Comparison of ENCODE assay signal across 17 cellular contexts in genomic region chrX:13570245-13570573, GRCh38. TPM values are rescaled to one million over a fixed set of nuclear protein-coding genes. Genes with fewer than 3 reads are reported as not detected.
A peak's percentile ranks its signal among the peaks of the same experiment; 100 is the strongest.
DNase-seq lines count a peak whose midpoint lies in the region; ATAC-seq and TF ChIP-seq lines count a peak whose summit lies in the region.
"Had no signal": no experiment of that assay in that cellular context is flagged by ENCODE, and none has a peak within 500 bp of the region (broad histone marks: within the 10 kb centered on the region; RNA-seq: fewer than 3 reads in every experiment).

No MANE protein-coding gene starts in this region.

- no peaks in the 10 kb centered on the region for H3K4me1 ChIP-seq in CD8-positive, alpha-beta T cell (ENCODE audit: insufficient read depth, low read length)
- H3K4me1 ChIP-seq: right lobe of liver had no signal

- H3K4me1 Mint-ChIP-seq in CD8-positive, alpha-beta T cell (ENCODE audit: low read depth): peaks cover 6% of the 10 kb centered on the region
- peaks cover 0 to 2% of the 10 kb centered on the region in 2 donors for H3K4me1 Mint-ChIP-seq in effector memory CD8-positive, alpha-beta T cell (ENCODE audit: low read depth in 2 of 2)
- peaks cover 0 to 6% of the 10 kb centered on the region in 2 donors for H3K4me1 Mint-ChIP-seq in natural killer cell treated with Interleukin-12 subunit alpha and Interleukin-12 subunit beta and Interleukin-15 and Interleukin-18, amount 100 ng/mL, for 72 hours (ENCODE audit: low read depth in 2 of 2)
- no peaks in the 10 kb centered on the region for H3K4me1 Mint-ChIP-seq in Calu3 (ENCODE audit: low read depth, unreplicated experiment)

- intact Hi-C loops in CD8-positive, alpha-beta T cell (cut with DNase I, micrococcal nuclease): no loop called here
- intact Hi-C loops in Calu3 (cut with micrococcal nuclease; ENCODE audit: unreplicated experiment): no loop called here

- no peak overlapping the region for H3K27ac ChIP-seq in CD8-positive, alpha-beta T cell (ENCODE audit: low read depth, low read length)
- H3K27ac ChIP-seq: HL-60, right lobe of liver had no signal

- no peak for DNase-seq in CD8-positive, alpha-beta T cell
- no peak for DNase-seq in H7
- no peak for DNase-seq in effector memory CD8-positive, alpha-beta T cell
- DNase-seq in natural killer cell treated with Interleukin-12 subunit alpha and Interleukin-12 subunit beta and Interleukin-15 and Interleukin-18, amount 100 ng/mL, for 72 hours (ENCODE audit: low spot score): no peak
- DNase-seq in activated gamma-delta T cell (lab: John Stamatoyannopoulos, UW): no peak
- no peak for DNase-seq in HK-2 (ENCODE audit: unreplicated experiment)
- DNase-seq in Calu3: no peak
- DNase-seq: anterior cingulate cortex; effector CD8-positive, alpha-beta T cell; mesenchymal stem cell; PC-3; substantia nigra; SW 1271 had no signal

- ATAC-seq in CD8-positive, alpha-beta T cell: no peak
- ATAC-seq in effector memory CD8-positive, alpha-beta T cell (replicated peaks): no peak
- ATAC-seq in natural killer cell treated with Interleukin-12 subunit alpha and Interleukin-12 subunit beta and Interleukin-15 and Interleukin-18, amount 100 ng/mL, for 72 hours: no peak
- ATAC-seq in HG03159 (IDR thresholded peaks at IDR 0.05; ENCODE audit: unreplicated experiment): no peak
- ATAC-seq: PC-3, right lobe of liver had no signal

- no peaks in the 10 kb centered on the region for H3K9me3 Mint-ChIP-seq in CD8-positive, alpha-beta T cell
- no peaks in the 10 kb centered on the region for H3K9me3 Mint-ChIP-seq in effector memory CD8-positive, alpha-beta T cell
- no peaks in the 10 kb centered on the region for H3K9me3 Mint-ChIP-seq in natural killer cell treated with Interleukin-12 subunit alpha and Interleukin-12 subunit beta and Interleukin-15 and Interleukin-18, amount 100 ng/mL, for 72 hours
- no peaks in the 10 kb centered on the region for H3K9me3 Mint-ChIP-seq in Calu3 (ENCODE audit: low read depth, unreplicated experiment)

- peak overlapping the region; percentile 36 for H3K4me3 Mint-ChIP-seq in CD8-positive, alpha-beta T cell
- peak overlapping the region; percentile 37 to 67 for H3K4me3 Mint-ChIP-seq in effector memory CD8-positive, alpha-beta T cell
- peak overlapping the region; percentile 44 for H3K4me3 Mint-ChIP-seq in natural killer cell treated with Interleukin-12 subunit alpha and Interleukin-12 subunit beta and Interleukin-15 and Interleukin-18, amount 100 ng/mL, for 72 hours
- no peak overlapping the region for H3K4me3 Mint-ChIP-seq in Calu3 (ENCODE audit: low read depth, unreplicated experiment)

- H3K27me3 Mint-ChIP-seq in CD8-positive, alpha-beta T cell (ENCODE audit: low read depth): peaks cover 28% of the 10 kb centered on the region
- H3K27me3 Mint-ChIP-seq in effector memory CD8-positive, alpha-beta T cell: peaks cover 10 to 33% of the 10 kb centered on the region in 2 donors
- peaks cover 0 to 45% of the 10 kb centered on the region in 2 donors for H3K27me3 Mint-ChIP-seq in natural killer cell treated with Interleukin-12 subunit alpha and Interleukin-12 subunit beta and Interleukin-15 and Interleukin-18, amount 100 ng/mL, for 72 hours
- H3K27me3 Mint-ChIP-seq in Calu3 (ENCODE audit: unreplicated experiment): peaks cover 12% of the 10 kb centered on the region

- POLR2A ChIA-PET in CD8-positive, alpha-beta T cell (lab: Charles Lee): no interaction called here

- no peak overlapping the region for H3K27ac Mint-ChIP-seq in CD8-positive, alpha-beta T cell
- H3K27ac Mint-ChIP-seq in effector memory CD8-positive, alpha-beta T cell: no peak overlapping the region
- H3K27ac Mint-ChIP-seq in natural killer cell treated with Interleukin-12 subunit alpha and Interleukin-12 subunit beta and Interleukin-15 and Interleukin-18, amount 100 ng/mL, for 72 hours: no peak overlapping the region
- H3K27ac Mint-ChIP-seq in Calu3 (ENCODE audit: unreplicated experiment): no peak overlapping the region

- no peaks in the 10 kb centered on the region for H3K36me3 Mint-ChIP-seq in CD8-positive, alpha-beta T cell
- no peaks in the 10 kb centered on the region for H3K36me3 Mint-ChIP-seq in effector memory CD8-positive, alpha-beta T cell (ENCODE audit: insufficient read depth)
- H3K36me3 Mint-ChIP-seq in natural killer cell treated with Interleukin-12 subunit alpha and Interleukin-12 subunit beta and Interleukin-15 and Interleukin-18, amount 100 ng/mL, for 72 hours: no peaks in the 10 kb centered on the region
- H3K36me3 Mint-ChIP-seq in Calu3 (ENCODE audit: insufficient read depth, unreplicated experiment): no peaks in the 10 kb centered on the region

- no peaks in the 10 kb centered on the region for H3K9me3 ChIP-seq in CD8-positive, alpha-beta T cell (ENCODE audit: low read length)
- H3K9me3 ChIP-seq: right lobe of liver had no signal

- H3K27me3 ChIP-seq in CD8-positive, alpha-beta T cell (ENCODE audit: insufficient read depth, low read length): no peaks in the 10 kb centered on the region
- H3K27me3 ChIP-seq in H7 (ENCODE audit: control insufficient read depth, insufficient read depth, low read length): peaks cover 41% of the 10 kb centered on the region

- no peak for TF ChIP-seq CTCF in CD8-positive, alpha-beta T cell (IDR thresholded peaks at IDR 0.05)
- no peak for TF ChIP-seq CTCF in Calu3 (IDR thresholded peaks at IDR 0.05; ENCODE audit: unreplicated experiment)

- CTCF ChIA-PET in CD8-positive, alpha-beta T cell (lab: Charles Lee): no interaction called here
- CTCF ChIA-PET in Calu3 (lab: Charles Lee): no interaction called here

- no peaks in the 10 kb centered on the region for H3K36me3 ChIP-seq in CD8-positive, alpha-beta T cell (ENCODE audit: insufficient read depth, low read length)
- H3K36me3 ChIP-seq in H7 (replicated peaks; ENCODE audit: control insufficient read depth, insufficient read depth, low read length): no peaks in the 10 kb centered on the region
- H3K36me3 ChIP-seq: right lobe of liver had no signal

- H3K4me3 ChIP-seq in CD8-positive, alpha-beta T cell (ENCODE audit: low read depth, low read length): no peak overlapping the region
- peak overlapping the region; percentile 58; the same call in 1 of the 2 replicates for H3K4me3 ChIP-seq in H7 (ENCODE audit: insufficient read depth, low read depth, low read length)
- H3K4me3 ChIP-seq: right lobe of liver had no signal

- BruUV-seq in Calu3 (replicated peaks; lab: Mats Ljungman, UMichigan): no TSS peak

RNA-seq across cellular contexts. Expression of gene EGFL6, which starts 0.8 kb away (rescaled TPM):
- total RNA-seq in CD8-positive, alpha-beta T cell: not detected
- total RNA-seq in H7 (2014; rRNA removed; shearing (Covaris generic)): 0.24 and 0.41 TPM in 2 replicates
- 1 to 10 TPM; 3.2 to 5.0 TPM for total RNA-seq in natural killer cell treated with Interleukin-12 subunit alpha and Interleukin-12 subunit beta and Interleukin-15 and Interleukin-18, amount 100 ng/mL, for 72 hours
- total RNA-seq in Calu3 (2022): not detected in 2 replicates
- total RNA-seq: MCF 10A, PC-3, right lobe of liver had no signal
